ENCODE assay signal across 10 cellular contexts in the genomic region with DNA sequence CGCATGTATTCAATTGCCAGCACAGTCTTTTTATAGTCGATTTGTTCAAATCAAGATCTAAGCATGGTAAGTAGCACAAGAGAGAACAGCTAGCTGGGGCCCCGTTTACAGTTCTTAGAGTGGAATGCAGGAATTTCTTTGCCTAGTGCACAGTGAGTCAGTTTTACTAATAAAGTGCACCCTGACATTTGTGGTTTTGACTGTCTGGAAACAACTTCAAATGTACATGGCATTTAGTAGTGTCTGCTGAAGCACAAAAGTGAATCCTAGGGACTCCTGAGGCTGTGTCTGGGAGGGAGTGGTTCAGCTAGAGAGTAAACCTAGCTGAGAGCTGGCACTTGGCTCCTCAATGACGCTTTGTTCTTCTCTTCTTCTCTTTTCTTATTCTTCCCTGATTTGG.
A peak's percentile ranks its signal among the peaks of the same experiment; 100 is the strongest.
DNase-seq lines count a peak whose midpoint lies in the region; ATAC-seq, FAIRE-seq and TF ChIP-seq lines count a peak whose summit lies in the region.
"Had no signal": no experiment of that assay in that cellular context is flagged by ENCODE, and none has a peak within 500 bp of the region (broad histone marks: within the 10 kb centered on the region; RNA-seq: fewer than 3 reads in every experiment).

No MANE protein-coding gene starts in this region.

- no peaks in the 10 kb centered on the region for H4K20me1 ChIP-seq in endothelial cell of umbilical vein (replicated peaks; ENCODE audit: control insufficient read depth, extremely low read depth, insufficient read depth, low read length)

- no peak overlapping the region for H4K8ac ChIP-seq in trophoblast cell (ENCODE audit: low read depth, low read length)
- no peak overlapping the region for H4K8ac ChIP-seq in mesendoderm (ENCODE audit: low read depth, low read length)

- H3K18ac ChIP-seq in trophoblast cell (ENCODE audit: low read length) (no peak overlapping the region), mesendoderm (ENCODE audit: low read length) (no peak overlapping the region)

- POLR2A ChIA-PET in RWPE1 (lab: Yijun Ruan, JAX; ENCODE audit: low non-redundant PET), result interaction anchor here (1.0 kb wide), 1 partner anchor 92 kb away, joined by 3 read pairs; no protein-coding TSS in a partner anchor
- POLR2A ChIA-PET in endothelial cell of umbilical vein (lab: Charles Lee), result no interaction called here

- no peaks in the 10 kb centered on the region for H3K79me2 ChIP-seq in endothelial cell of umbilical vein (ENCODE audit: control insufficient read depth, insufficient read depth, low read length)
- H3K79me2 ChIP-seq in trophoblast cell (ENCODE audit: control insufficient read depth, insufficient read depth, low read length, poor library complexity), result peaks cover 8% of the 10 kb centered on the region
- H3K79me2 ChIP-seq in mesendoderm (ENCODE audit: control insufficient read depth, insufficient read depth, low read length), result no peaks in the 10 kb centered on the region

- H2BK5ac ChIP-seq in trophoblast cell (ENCODE audit: low read depth, low read length, poor library complexity) (no peak overlapping the region), mesendoderm (ENCODE audit: low read length) (no peak overlapping the region)

- no peak overlapping the region for H3K9ac ChIP-seq in endothelial cell of umbilical vein (replicated peaks; ENCODE audit: extremely low read depth, insufficient read depth, low read length)
- no peak overlapping the region for H3K9ac ChIP-seq in trophoblast cell (ENCODE audit: low read length)
- H3K9ac ChIP-seq in mesendoderm (ENCODE audit: low read length), result no peak overlapping the region

- H3K27ac ChIP-seq in RWPE1, result peak overlapping the region; percentile 83
- no peak overlapping the region for H3K27ac ChIP-seq in endothelial cell of umbilical vein (ENCODE audit: insufficient read depth, low read depth, low read length)
- peak overlapping the region; percentile 99 for H3K27ac ChIP-seq in trophoblast cell (ENCODE audit: low read depth, low read length)
- H3K27ac ChIP-seq in mesendoderm (ENCODE audit: low read depth, low read length), result no peak overlapping the region

- H3K4ac ChIP-seq in trophoblast cell (ENCODE audit: low read depth, low read length), result no peak overlapping the region
- H3K4ac ChIP-seq in mesendoderm (ENCODE audit: low read depth, low read length), result no peak overlapping the region

- no peak overlapping the region for H3K14ac ChIP-seq in trophoblast cell (ENCODE audit: low read length)

- CTCF ChIA-PET in RWPE1 (lab: Yijun Ruan, JAX), result no interaction called here
- CTCF ChIA-PET in endothelial cell of umbilical vein (lab: Charles Lee), result no interaction called here

- H3K4me1 ChIP-seq in endothelial cell of umbilical vein (ENCODE audit: control insufficient read depth, extremely low read depth, insufficient read depth, low read length) (no peaks in the 10 kb centered on the region), trophoblast cell (ENCODE audit: control insufficient read depth in 1 of 2, insufficient read depth in 2 of 2, low read length in 2 of 2) (peaks cover 27 to 33% of the 10 kb centered on the region in 2 experiments), mesendoderm (ENCODE audit: control insufficient read depth, low read depth, low read length) (no peaks in the 10 kb centered on the region)

- H2AFZ ChIP-seq in endothelial cell of umbilical vein (ENCODE audit: low read depth, low read length) (no peak overlapping the region), trophoblast cell (ENCODE audit: insufficient read depth, low read length, poor library complexity) (no peak overlapping the region)

- H3K4me2 ChIP-seq in endothelial cell of umbilical vein (ENCODE audit: insufficient read depth, low read length), result no peak overlapping the region
- no peak overlapping the region for H3K4me2 ChIP-seq in trophoblast cell (ENCODE audit: low read length)
- no peak overlapping the region for H3K4me2 ChIP-seq in mesendoderm (ENCODE audit: low read length)

- no peak overlapping the region for H2BK15ac ChIP-seq in mesendoderm (replicated peaks; ENCODE audit: low read depth)

- no peaks in the 10 kb centered on the region for H3K36me3 ChIP-seq in endothelial cell of umbilical vein (ENCODE audit: control insufficient read depth in 2 of 2, extremely low read depth in 1 of 2, insufficient read depth in 2 of 2, low read length in 2 of 2)
- no peaks in the 10 kb centered on the region for H3K36me3 ChIP-seq in trophoblast cell (ENCODE audit: control insufficient read depth in 1 of 2, insufficient read depth in 2 of 2, low read length in 2 of 2)
- H3K36me3 ChIP-seq in mesendoderm (ENCODE audit: control insufficient read depth, insufficient read depth, low read length), result no peaks in the 10 kb centered on the region

- no peak overlapping the region for H4K12ac ChIP-seq in trophoblast cell (ENCODE audit: low read depth, low read length)

- H3K27me3 ChIP-seq in endothelial cell of umbilical vein (ENCODE audit: control insufficient read depth in 2 of 2, insufficient read depth in 2 of 2, low read length in 2 of 2), result no peaks in the 10 kb centered on the region
- no peaks in the 10 kb centered on the region for H3K27me3 ChIP-seq in trophoblast cell (ENCODE audit: insufficient read depth, low read length)
- no peaks in the 10 kb centered on the region for H3K27me3 ChIP-seq in mesendoderm (ENCODE audit: insufficient read depth, low read length, poor library complexity)

- no peaks in the 10 kb centered on the region for H3K9me3 ChIP-seq in endothelial cell of umbilical vein (replicated peaks; ENCODE audit: control insufficient read depth, insufficient read depth, low read length)
- no peaks in the 10 kb centered on the region for H3K9me3 ChIP-seq in trophoblast cell (ENCODE audit: insufficient read depth, low read depth, low read length)

- DNase-seq in GM04504 (ENCODE audit: low read depth) (peak; percentile 84), RWPE1 (ENCODE audit: low spot score) (peak; percentile 73), endothelial cell of umbilical vein (ENCODE audit: low read depth, low spot score) (no peak), trophoblast cell (no peak), left colon (no peak), mesendoderm (no peak), midbrain (lab: John Stamatoyannopoulos, UW) (no peak)
- DNase-seq: amygdala, NCI-H1048 had no signal

- H3K4me3 ChIP-seq in endothelial cell of umbilical vein (replicated peaks in 1 of 3; ENCODE audit: insufficient read depth in 1 of 3, low read depth in 1 of 3, low read length in 3 of 3) (no peak overlapping the region), trophoblast cell (ENCODE audit: low read depth, low read length) (no peak overlapping the region), mesendoderm (ENCODE audit: low read length) (no peak overlapping the region)

- H2AK5ac ChIP-seq in trophoblast cell (ENCODE audit: low read length) (no peak overlapping the region), mesendoderm (ENCODE audit: low read length) (no peak overlapping the region)

- no peaks in the 10 kb centered on the region for H3K9me1 ChIP-seq in endothelial cell of umbilical vein (replicated peaks; ENCODE audit: control insufficient read depth, extremely low read depth, insufficient read depth, low read length)

- no peak overlapping the region for H3K56ac ChIP-seq in mesendoderm (ENCODE audit: low read length)

- no CpG with 5 or more reads among the region's 4 CpGs for WGBS in trophoblast cell (ENCODE audit: extremely low coverage, insufficient coverage, insufficient read length)
- no CpG with 5 or more reads among the region's 4 CpGs for WGBS in mesendoderm (ENCODE audit: extremely low coverage, insufficient coverage, low lambda C conversion rate)

- no peak overlapping the region for H3K23ac ChIP-seq in trophoblast cell (ENCODE audit: low read length)
- H3K23ac ChIP-seq in mesendoderm (ENCODE audit: low read length), result no peak overlapping the region

- no peak overlapping the region for H2BK12ac ChIP-seq in trophoblast cell (ENCODE audit: low read length)

- FAIRE-seq in endothelial cell of umbilical vein (lab: Jason Lieb, UNC), result no peak

- H2BK120ac ChIP-seq in trophoblast cell (ENCODE audit: insufficient read depth, low read length, poor library complexity), result no peak overlapping the region
- H2BK120ac ChIP-seq in mesendoderm (ENCODE audit: low read depth, low read length), result no peak overlapping the region

- intact Hi-C loops in endothelial cell of umbilical vein (cut with micrococcal nuclease), result no loop called here
- intact Hi-C loops in left colon (cut with DNase I, micrococcal nuclease), result no loop called here

- ATAC-seq in left colon (no peak), HG02840 (IDR thresholded peaks at IDR 0.05; ENCODE audit: low FRiP score, unreplicated experiment) (no peak)

- H3K79me1 ChIP-seq in trophoblast cell (ENCODE audit: low read length), result peaks cover 54% of the 10 kb centered on the region
- no peaks in the 10 kb centered on the region for H3K79me1 ChIP-seq in mesendoderm (ENCODE audit: low read length)

- H4K91ac ChIP-seq in trophoblast cell (ENCODE audit: low read depth, low read length), result peak overlapping the region; percentile 98

- BruUV-seq in endothelial cell of umbilical vein (replicated peaks; lab: Mats Ljungman, UMichigan), result no TSS peak

- no peak for TF ChIP-seq CTCF in RWPE1 (conservative IDR thresholded peaks at IDR 0.05; ENCODE audit: low read depth)
- TF ChIP-seq CTCF in endothelial cell of umbilical vein (IDR thresholded peaks at IDR 0.05; ENCODE audit: extremely low read depth in 1 of 2, insufficient read depth in 1 of 2, low read depth in 1 of 2, low read length in 2 of 2), result no peak

- no peak for TF ChIP-seq POLR2A in endothelial cell of umbilical vein (IDR thresholded peaks at IDR 0.05; ENCODE audit: low read depth, low read length)

- H4K5ac ChIP-seq in mesendoderm (ENCODE audit: low read length), result no peak overlapping the region

- dilution Hi-C loops in endothelial cell of umbilical vein (cut with MboI; ENCODE audit: extremely low pct_ligation_motif_present, low sequenced_read_pairs), result no loop called here

TF ChIP-seq in endothelial cell of umbilical vein, 7 proteins besides CTCF, POLR2A, EP300 and RAD21:
- TF ChIP-seq FOS (IDR thresholded peaks at IDR 0.05; ENCODE audit: borderline replicate concordance, insufficient read depth, low read length), result peak; percentile 44
- TF ChIP-seq EZH2 (IDR thresholded peaks at IDR 0.05; ENCODE audit: borderline replicate concordance, low read depth, low read length, severe bottlenecking), result no peak

Comparison
In these comparisons a context has a peak if more than half of its experiments do, and no peak if none do; other contexts are left out.
1. DNase-seq: peak in GM04504 (single experiment) and RWPE1 (single experiment); none in endothelial cell of umbilical vein (single experiment), trophoblast cell (0 of 2), left colon (0 of 2), mesendoderm (single experiment) and midbrain (single experiment).
2. H3K27ac ChIP-seq: peak in RWPE1 (single experiment) and trophoblast cell (single experiment); none in endothelial cell of umbilical vein (single experiment) and mesendoderm (single experiment).